Comparison of ENCODE assay signal across 23 cellular contexts in the genomic region with DNA sequence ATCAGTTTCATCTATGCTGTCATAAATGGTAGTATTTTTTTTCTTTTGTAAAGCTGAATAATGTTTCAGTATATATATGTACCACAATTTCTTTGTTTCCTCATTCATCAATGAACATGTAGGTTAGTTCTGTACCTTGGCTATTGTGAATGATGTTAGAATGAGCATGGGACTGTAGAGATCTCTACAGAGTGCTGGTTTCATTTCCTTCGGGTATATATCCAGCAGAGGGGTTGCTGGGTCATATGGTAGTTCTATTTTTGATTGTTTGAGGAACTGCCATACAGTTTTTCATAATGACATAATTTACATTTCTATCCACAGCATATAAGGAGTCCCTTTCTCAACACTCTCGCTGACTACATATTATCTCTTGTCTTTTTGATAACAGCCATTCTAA.
A peak's percentile ranks its signal among the peaks of the same experiment; 100 is the strongest.
DNase-seq lines count a peak whose midpoint lies in the region; ATAC-seq and TF ChIP-seq lines count a peak whose summit lies in the region.
"Had no signal": no experiment of that assay in that cellular context is flagged by ENCODE, and none has a peak within 500 bp of the region (broad histone marks: within the 10 kb centered on the region; RNA-seq: fewer than 3 reads in every experiment).

No MANE protein-coding gene starts in this region.

- TF ChIP-seq CTCF in MM.1S (IDR thresholded peaks at IDR 0.05; ENCODE audit: low read length) = no peak

- no peaks in the 10 kb centered on the region for H4K20me1 ChIP-seq in MM.1S (ENCODE audit: insufficient read depth, low read length)

- DNase-seq in MM.1S (peak; percentile 58), NOMO-1 treated with DMSO at 0.1 percent for 48 hours (lab: John Stamatoyannopoulos, UW; ENCODE audit: unreplicated experiment) (peak; percentile 90), SK-N-MC (ENCODE audit: low read depth, low spot score) (no peak), activated gamma-delta T cell treated with Interleukin-2 at 50 U/mL for 16 hours (no peak), T1000 (lab: John Stamatoyannopoulos, UW) (no peak)
- DNase-seq: 8988T, COR-L47, DMS 273 treated with DMSO at 0.1 percent for 48 hours, DND-41, HCEC 1CT, KG1, NCI-H1105, NCI-H1694, NCI-H2081 treated with DMSO at 0.1 percent for 48 hours, NCI-H510A treated with DMSO at 0.1 percent for 48 hours, NCI-H774, Right ventricle myocardium superior, T-cell had no signal

- H3K9ac ChIP-seq in MM.1S (ENCODE audit: low read length) (no peak overlapping the region), SK-N-MC (ENCODE audit: insufficient read length) (no peak overlapping the region)

- no peaks in the 10 kb centered on the region for H3K9me2 ChIP-seq in MM.1S (replicated peaks; ENCODE audit: insufficient read depth, low read length)

- peak overlapping the region; percentile 60; the same call in 1 of the 2 replicates for H3K27ac ChIP-seq in MM.1S (ENCODE audit: low read length)
- peak overlapping the region; percentile 45; the same call in 1 of the 2 replicates for H3K27ac ChIP-seq in SK-N-MC

- ATAC-seq in GM18498 (IDR thresholded peaks at IDR 0.05; ENCODE audit: unreplicated experiment) (peak; percentile 46), GM21526 (IDR thresholded peaks at IDR 0.05; ENCODE audit: low FRiP score, unreplicated experiment) (no peak), HG02759 (IDR thresholded peaks at IDR 0.05; ENCODE audit: unreplicated experiment) (no peak)
- ATAC-seq: GM23338, SK-N-SH treated with all-trans-retinoic acid at 6 μM for 48 hours, T-cell had no signal

- peaks cover 12% of the 10 kb centered on the region for H3F3A ChIP-seq in MM.1S (ENCODE audit: insufficient read depth, low read length)

- H3K36me3 ChIP-seq in MM.1S (replicated peaks; ENCODE audit: insufficient read depth, low read length) = no peaks in the 10 kb centered on the region
- no peaks in the 10 kb centered on the region for H3K36me3 ChIP-seq in SK-N-MC (ENCODE audit: insufficient read depth, low read length)

- H3K4me3 ChIP-seq in MM.1S (ENCODE audit: low read length) = no peak overlapping the region
- no peak overlapping the region for H3K4me3 ChIP-seq in SK-N-MC
- H3K4me3 ChIP-seq: GM23338 had no signal

- H3K4me1 ChIP-seq in MM.1S (ENCODE audit: low read length) = peaks cover 33% of the 10 kb centered on the region

- H2AFZ ChIP-seq in MM.1S (ENCODE audit: low read length) = no peak overlapping the region
- H2AFZ ChIP-seq: GM23338 had no signal

- H3K4me2 ChIP-seq in MM.1S (ENCODE audit: low read depth, low read length) = peak overlapping the region; percentile 60
- H3K4me2 ChIP-seq: GM23338 had no signal

- H3K9me3 ChIP-seq in MM.1S (replicated peaks; ENCODE audit: insufficient read depth, low read length) (no peaks in the 10 kb centered on the region), SK-N-MC (ENCODE audit: low read depth, low read length) (no peaks in the 10 kb centered on the region)

- H3K79me2 ChIP-seq in MM.1S (ENCODE audit: low read length) = no peaks in the 10 kb centered on the region

- H3K27me3 ChIP-seq in MM.1S (replicated peaks; ENCODE audit: insufficient read depth, low read length) = no peaks in the 10 kb centered on the region

Comparison
In these comparisons a context has a peak if more than half of its experiments do, and no peak if none do; other contexts are left out.
1. DNase-seq: peak in MM.1S (single experiment) and NOMO-1 treated with DMSO at 0.1 percent for 48 hours (single experiment); none in SK-N-MC (single experiment), activated gamma-delta T cell treated with Interleukin-2 at 50 U/mL for 16 hours (single experiment) and T1000 (single experiment).